ENCODE assay signal across 9 cellular contexts in genomic region chr15:90557651-90558084, GRCh38. TPM values are rescaled to one million over a fixed set of nuclear protein-coding genes. Genes with fewer than 3 reads are reported as not detected.
A peak's percentile ranks its signal among the peaks of the same experiment; 100 is the strongest.
DNase-seq lines count a peak whose midpoint lies in the region; ATAC-seq and TF ChIP-seq lines count a peak whose summit lies in the region.
"Had no signal": no experiment of that assay in that cellular context is flagged by ENCODE, and none has a peak within 500 bp of the region (broad histone marks: within the 10 kb centered on the region; RNA-seq: fewer than 3 reads in every experiment).

No MANE protein-coding gene starts in this region.

- peaks cover 0 to 50% (median 13%) of the 10 kb centered on the region in 11 experiments; a peak in 8 of 22 replicates for H4K20me1 ChIP-seq in BLaER1 treated with 17β-estradiol and CSF1 and Interleukin-3, amounts not matched to agents 10 nM and 100 nM

- H3K4me3 Mint-ChIP-seq in T-cell = peak overlapping the region in 1 of 3 donors; percentile 49

- H3K4me1 Mint-ChIP-seq in T-cell = peaks cover 78 to 83% (median 79%) of the 10 kb centered on the region in 3 donors

- CTCF ChIA-PET in T-cell (lab: Charles Lee) = no interaction called here

- ATAC-seq in T-cell (replicated peaks in 1 of 4) = no peak
- no peak for ATAC-seq in GM19035 (IDR thresholded peaks at IDR 0.05; ENCODE audit: unreplicated experiment)
- ATAC-seq in HG03196 (IDR thresholded peaks at IDR 0.05; ENCODE audit: unreplicated experiment) = no peak

- H3K27me3 Mint-ChIP-seq in T-cell = no peaks in the 10 kb centered on the region

- peak overlapping the region in 7 of 11 experiments; percentile 2 to 51 (median 30); a peak in 10 of 22 replicates for H3K27ac ChIP-seq in BLaER1 treated with 17β-estradiol and CSF1 and Interleukin-3, amounts not matched to agents 10 nM and 100 nM

- H3K4me1 ChIP-seq in BLaER1 treated with 17β-estradiol and CSF1 and Interleukin-3, amounts not matched to agents 10 nM and 100 nM = peaks cover 42 to 78% (median 51%) of the 10 kb centered on the region in 10 experiments

- H3K36me3 ChIP-seq in BLaER1 treated with 17β-estradiol and CSF1 and Interleukin-3, amounts not matched to agents 10 nM and 100 nM = peaks cover 20 to 36% (median 27%) of the 10 kb centered on the region in 11 experiments; a peak in 14 of 22 replicates

- peak overlapping the region; percentile 83 for H3K27ac Mint-ChIP-seq in T-cell

- DNase-seq in T-cell = no peak
- DNase-seq in fibroblast of mammary gland (ENCODE audit: low read depth) = peak; percentile 80
- DNase-seq in nucleus accumbens (lab: John Stamatoyannopoulos, UW) = peak in 47 of 56 donors; percentile 8 to 74 (median 55)
- DNase-seq in AML-193 (lab: John Stamatoyannopoulos, UW) = no peak
- DNase-seq in NCI-H345 (lab: John Stamatoyannopoulos, UW) = no peak
- DNase-seq: stimulated activated CD4-positive, alpha-beta T cell treated with anti-CD3 and anti-CD28 coated beads, Interleukin-12 subunit alpha, Interleukin-12 subunit beta, amount 100 ng/mL, for 4 hours had no signal

- no peaks in the 10 kb centered on the region for H3K27me3 ChIP-seq in BLaER1 treated with 17β-estradiol and CSF1 and Interleukin-3, amounts not matched to agents 10 nM and 100 nM

- H3K9me3 ChIP-seq in BLaER1 treated with 17β-estradiol and CSF1 and Interleukin-3, amounts not matched to agents 10 nM and 100 nM (replicated peaks in 1 of 11) = peaks cover 0 to 11% (median 3%) of the 10 kb centered on the region in 11 experiments; a peak in 3 of 22 replicates

- H3K36me3 Mint-ChIP-seq in T-cell = peaks cover 36% of the 10 kb centered on the region

- H3K4me2 ChIP-seq in BLaER1 treated with 17β-estradiol and CSF1 and Interleukin-3, amounts not matched to agents 10 nM and 100 nM = peak overlapping the region; percentile 16 to 67 (median 47); a peak in 21 of 22 replicates

- peak overlapping the region in 6 of 11 experiments; percentile 0 to 48 (median 23); a peak in 6 of 22 replicates for H3K9ac ChIP-seq in BLaER1 treated with 17β-estradiol and CSF1 and Interleukin-3, amounts not matched to agents 10 nM and 100 nM

- no peak for TF ChIP-seq CTCF in fibroblast of mammary gland (conservative IDR thresholded peaks at IDR 0.05; ENCODE audit: control insufficient read depth, insufficient read depth, low read depth, low read length)

- no peak overlapping the region for H3K4me3 ChIP-seq in BLaER1 treated with 17β-estradiol and CSF1 and Interleukin-3, amounts not matched to agents 10 nM and 100 nM
- no peak overlapping the region for H3K4me3 ChIP-seq in fibroblast of mammary gland (ENCODE audit: control insufficient read depth, low read depth, low read length)

- H3K9me3 Mint-ChIP-seq in T-cell = no peaks in the 10 kb centered on the region

- POLR2A ChIA-PET in T-cell (lab: Charles Lee) = interaction anchor here in 1 of 2 donors (0.5 kb wide), 1 partner anchor 11 kb away, joined by 4 read pairs; no protein-coding TSS in a partner anchor

RNA-seq across cellular contexts. Expression of gene CRTC3, which starts 27.9 kb away (rescaled TPM):
- total RNA-seq in T-cell = 100 to 1,000 TPM in 1 of 5 donors, 10 to 100 TPM in 4; 88.3 to 119 (median 89.1) TPM

Comparison
In these comparisons a context has a peak if more than half of its experiments do, and no peak if none do; other contexts are left out.
1. DNase-seq: peak in fibroblast of mammary gland (single experiment) and nucleus accumbens (47 of 56); none in T-cell (0 of 34), AML-193 (0 of 2) and NCI-H345 (single experiment).